In the genomic region with DNA sequence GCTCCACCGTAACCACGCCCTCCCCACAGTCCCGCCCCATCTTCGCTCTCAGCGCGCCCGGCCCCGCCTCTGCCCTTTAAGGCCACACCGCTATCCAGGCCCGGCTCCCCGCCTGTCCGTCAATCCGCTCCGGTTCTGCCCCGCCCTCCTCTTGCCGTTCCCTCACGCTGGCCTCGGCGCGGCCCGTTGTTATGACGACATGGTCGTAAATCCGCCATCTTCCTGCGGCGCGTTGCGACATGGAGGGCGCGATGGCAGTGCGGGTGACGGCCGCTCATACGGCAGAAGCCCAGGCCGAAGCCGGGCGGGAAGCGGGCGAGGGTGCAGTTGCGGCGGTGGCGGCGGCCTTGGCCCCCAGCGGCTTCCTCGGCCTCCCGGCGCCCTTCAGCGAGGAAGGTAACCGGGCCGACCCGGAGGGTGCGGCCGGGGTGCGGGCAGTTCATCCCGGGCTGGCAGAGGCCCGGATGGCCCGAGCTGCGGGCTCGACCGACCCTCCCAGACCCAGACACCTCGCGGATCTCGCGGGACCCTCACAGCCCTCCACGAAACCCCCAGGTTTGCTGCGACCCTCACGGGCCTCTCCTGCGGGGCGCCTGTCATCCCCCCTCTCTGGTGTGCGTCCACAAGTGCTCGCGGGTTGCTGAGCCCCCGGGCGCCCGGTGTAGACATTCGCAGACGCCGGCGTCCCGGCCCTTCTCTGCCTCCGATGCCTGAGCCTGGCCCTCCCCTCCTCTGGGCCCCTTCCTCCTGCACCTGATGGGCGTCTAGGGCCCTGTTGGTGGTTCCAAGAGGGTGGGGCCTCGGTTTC, we compare ENCODE assay signal across 8 cellular contexts.
A peak's percentile ranks its signal among the peaks of the same experiment; 100 is the strongest.
DNase-seq lines count a peak whose midpoint lies in the region; FAIRE-seq and TF ChIP-seq lines count a peak whose summit lies in the region.

A gene with protein sequence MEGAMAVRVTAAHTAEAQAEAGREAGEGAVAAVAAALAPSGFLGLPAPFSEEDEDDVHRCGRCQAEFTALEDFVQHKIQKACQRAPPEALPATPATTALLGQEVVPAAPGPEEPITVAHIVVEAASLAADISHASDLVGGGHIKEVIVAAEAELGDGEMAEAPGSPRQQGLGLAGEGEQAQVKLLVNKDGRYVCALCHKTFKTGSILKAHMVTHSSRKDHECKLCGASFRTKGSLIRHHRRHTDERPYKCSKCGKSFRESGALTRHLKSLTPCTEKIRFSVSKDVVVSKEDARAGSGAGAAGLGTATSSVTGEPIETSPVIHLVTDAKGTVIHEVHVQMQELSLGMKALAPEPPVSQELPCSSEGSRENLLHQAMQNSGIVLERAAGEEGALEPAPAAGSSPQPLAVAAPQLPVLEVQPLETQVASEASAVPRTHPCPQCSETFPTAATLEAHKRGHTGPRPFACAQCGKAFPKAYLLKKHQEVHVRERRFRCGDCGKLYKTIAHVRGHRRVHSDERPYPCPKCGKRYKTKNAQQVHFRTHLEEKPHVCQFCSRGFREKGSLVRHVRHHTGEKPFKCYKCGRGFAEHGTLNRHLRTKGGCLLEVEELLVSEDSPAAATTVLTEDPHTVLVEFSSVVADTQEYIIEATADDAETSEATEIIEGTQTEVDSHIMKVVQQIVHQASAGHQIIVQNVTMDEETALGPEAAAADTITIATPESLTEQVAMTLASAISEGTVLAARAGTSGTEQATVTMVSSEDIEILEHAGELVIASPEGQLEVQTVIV (plus strand): TSS at position 217 of the 808 bp plus-strand sequence. CDS start 23 bp downstream, at position 240.

- no peaks in the 10 kb centered on the region for H3K4me1 Mint-ChIP-seq in nephron
- peaks cover 18% of the 10 kb centered on the region for H3K4me1 Mint-ChIP-seq in stimulated activated naive CD8-positive, alpha-beta T cell treated with anti-CD3 and anti-CD28 coated beads, Interleukin-15, Interleukin-2, amounts not matched to agents 100 ng/mL and 50 ng/mL, for 24 hours (ENCODE audit: low read depth)

- no peaks in the 10 kb centered on the region for H3K9me3 ChIP-seq in Loucy (ENCODE audit: insufficient read depth, low read depth, low read length)

- TF ChIP-seq CTCF in Loucy (conservative IDR thresholded peaks at IDR 0.05; ENCODE audit: low read length) (no peak), fibroblast of pulmonary artery (IDR thresholded peaks at IDR 0.05; ENCODE audit: low read length, missing control alignments) (no peak), nephron (IDR thresholded peaks at IDR 0.05; ENCODE audit: unreplicated experiment in 3 of 3) (no peak)

- H3K27me3 ChIP-seq in Loucy (ENCODE audit: insufficient read depth, low read length, poor library complexity, severe bottlenecking): no peaks in the 10 kb centered on the region

- no peaks in the 10 kb centered on the region for H3K36me3 Mint-ChIP-seq in nephron (ENCODE audit: low read depth)
- peaks cover 4% of the 10 kb centered on the region for H3K36me3 Mint-ChIP-seq in stimulated activated naive CD8-positive, alpha-beta T cell treated with anti-CD3 and anti-CD28 coated beads, Interleukin-15, Interleukin-2, amounts not matched to agents 100 ng/mL and 50 ng/mL, for 24 hours (ENCODE audit: low read depth)

- H3K9me3 Mint-ChIP-seq in nephron: no peaks in the 10 kb centered on the region
- no peaks in the 10 kb centered on the region for H3K9me3 Mint-ChIP-seq in stimulated activated naive CD8-positive, alpha-beta T cell treated with anti-CD3 and anti-CD28 coated beads, Interleukin-15, Interleukin-2, amounts not matched to agents 100 ng/mL and 50 ng/mL, for 24 hours

- H3K27me3 Mint-ChIP-seq in nephron (ENCODE audit: low read depth): no peaks in the 10 kb centered on the region
- no peaks in the 10 kb centered on the region for H3K27me3 Mint-ChIP-seq in stimulated activated naive CD8-positive, alpha-beta T cell treated with anti-CD3 and anti-CD28 coated beads, Interleukin-15, Interleukin-2, amounts not matched to agents 100 ng/mL and 50 ng/mL, for 24 hours

- H3K4me3 Mint-ChIP-seq in nephron: peak within 1 kb of the TSS; percentile 86 to 93 (median 88)
- peak within 1 kb of the TSS; percentile 85 for H3K4me3 Mint-ChIP-seq in stimulated activated naive CD8-positive, alpha-beta T cell treated with anti-CD3 and anti-CD28 coated beads, Interleukin-15, Interleukin-2, amounts not matched to agents 100 ng/mL and 50 ng/mL, for 24 hours

- no peaks in the 10 kb centered on the region for H3K9me2 ChIP-seq in Loucy (replicated peaks; ENCODE audit: low read depth, low read length)

- peak within 1 kb of the TSS; percentile 75; the same call in 1 of the 2 replicates for H2AFZ ChIP-seq in Loucy (ENCODE audit: low read length)

- no peaks in the 10 kb centered on the region for H3K36me3 ChIP-seq in Loucy (ENCODE audit: insufficient read depth, low read length)

- peak within 1 kb of the TSS; percentile 79 for H3K4me2 ChIP-seq in Loucy (ENCODE audit: low read depth, low read length, poor library complexity, severe bottlenecking)

- peak within 1 kb of the TSS; percentile 90 for H3K9ac ChIP-seq in Loucy (ENCODE audit: low read depth, low read length, poor library complexity, severe bottlenecking)

- peak within 1 kb of the TSS; percentile 39 to 93 (median 90) for H3K27ac Mint-ChIP-seq in nephron
- peak within 1 kb of the TSS; percentile 71 for H3K27ac Mint-ChIP-seq in stimulated activated naive CD8-positive, alpha-beta T cell treated with anti-CD3 and anti-CD28 coated beads, Interleukin-15, Interleukin-2, amounts not matched to agents 100 ng/mL and 50 ng/mL, for 24 hours

- H3K79me2 ChIP-seq in Loucy (ENCODE audit: insufficient read depth, low read length): peaks cover 41% of the 10 kb centered on the region

- peak; percentile 20 for FAIRE-seq in H54 (lab: Jason Lieb, UNC)

- peaks cover 3% of the 10 kb centered on the region for H4K20me1 ChIP-seq in Loucy (ENCODE audit: insufficient read depth, low read length, poor library complexity, severe bottlenecking)

- H3F3A ChIP-seq in Loucy (ENCODE audit: low read depth): no peaks in the 10 kb centered on the region

- H3K4me1 ChIP-seq in Loucy (ENCODE audit: insufficient read depth, low read length, poor library complexity, severe bottlenecking): no peaks in the 10 kb centered on the region

- peak; percentile 98 for TF ChIP-seq POLR2A in H54 (IDR thresholded peaks at IDR 0.05; ENCODE audit: low read depth, low read length)

- DNase-seq in EL (peak; percentile 99), H54 (ENCODE audit: insufficient read length, low spot score) (peak; percentile 99), SHP77 (lab: John Stamatoyannopoulos, UW) (peak; percentile 99), fibroblast of pulmonary artery (ENCODE audit: low read depth) (peak; percentile 100)
- peak; percentile 99 for DNase-seq in activated effector memory CD4-positive, alpha-beta T cell treated with Interleukin-2 at 50 U/mL for 16 hours

- H3K4me3 ChIP-seq in Loucy (ENCODE audit: low read length, poor library complexity, severe bottlenecking) (peak within 1 kb of the TSS; percentile 87), fibroblast of pulmonary artery (replicated peaks; ENCODE audit: low read depth, low read length) (peak within 1 kb of the TSS; percentile 88)

Comparison
In these comparisons a context has a peak if more than half of its experiments do, and no peak if none do; other contexts are left out.
1. Peak in every context shown above with its lines: DNase-seq and H3K4me3 ChIP-seq.